Comparison of ENCODE assay signal across 10 cellular contexts in genomic region chr4:140691369-140691768, GRCh38.
DNase-seq lines count a peak whose midpoint lies in the region; ATAC-seq and TF ChIP-seq lines count a peak whose summit lies in the region.
"Had no signal": no experiment of that assay in that cellular context is flagged by ENCODE, and none has a peak within 500 bp of the region (broad histone marks: within the 10 kb centered on the region; RNA-seq: fewer than 3 reads in every experiment).

No MANE protein-coding gene starts in this region.

- H3K9ac ChIP-seq in skeletal muscle satellite cell (ENCODE audit: low read depth, low read length) (no peak overlapping the region), colonic mucosa (ENCODE audit: low read depth in 2 of 2, low read length in 2 of 2) (no peak overlapping the region)

- H3K9me3 Mint-ChIP-seq in MCF 10A (ENCODE audit: unreplicated experiment): no peaks in the 10 kb centered on the region
- no peaks in the 10 kb centered on the region for H3K9me3 Mint-ChIP-seq in stimulated activated effector memory CD8-positive, alpha-beta T cell treated with anti-CD3 and anti-CD28 coated beads, Interleukin-12 subunit alpha, Interleukin-12 subunit beta, amount 100 ng/mL, for 72 hours

- peaks cover 19% of the 10 kb centered on the region for H3K4me1 ChIP-seq in skeletal muscle satellite cell (ENCODE audit: control insufficient read depth, insufficient read depth, low read length)
- no peaks in the 10 kb centered on the region for H3K4me1 ChIP-seq in effector memory CD4-positive, alpha-beta T cell (ENCODE audit: control insufficient read depth, insufficient read depth, low read length, poor library complexity, severe bottlenecking)
- no peaks in the 10 kb centered on the region for H3K4me1 ChIP-seq in colonic mucosa

- H3K27ac ChIP-seq in effector memory CD4-positive, alpha-beta T cell (ENCODE audit: insufficient read depth, low read length, poor library complexity, severe bottlenecking): no peak overlapping the region
- H3K27ac ChIP-seq in colonic mucosa: no peak overlapping the region

- BruUV-seq in MCF 10A (replicated peaks; lab: Mats Ljungman, UMichigan): no TSS peak

- POLR2A ChIA-PET in MCF 10A (lab: Yijun Ruan, JAX): interaction anchor here (0.6 to 2.0 kb wide), 5 partner anchors 10 to 566 kb away, joined by 3 to 5 read pairs (median 3); no protein-coding TSS in a partner anchor

- H3K36me3 Mint-ChIP-seq in MCF 10A (ENCODE audit: insufficient read depth, unreplicated experiment): peaks cover 6% of the 10 kb centered on the region
- H3K36me3 Mint-ChIP-seq in stimulated activated effector memory CD8-positive, alpha-beta T cell treated with anti-CD3 and anti-CD28 coated beads, Interleukin-12 subunit alpha, Interleukin-12 subunit beta, amount 100 ng/mL, for 72 hours: no peaks in the 10 kb centered on the region

- H3K4me1 Mint-ChIP-seq in MCF 10A (ENCODE audit: insufficient read depth, unreplicated experiment): peaks cover 20% of the 10 kb centered on the region
- H3K4me1 Mint-ChIP-seq in stimulated activated effector memory CD8-positive, alpha-beta T cell treated with anti-CD3 and anti-CD28 coated beads, Interleukin-12 subunit alpha, Interleukin-12 subunit beta, amount 100 ng/mL, for 72 hours: no peaks in the 10 kb centered on the region

- no peak overlapping the region for H3K4me3 ChIP-seq in H7 (ENCODE audit: insufficient read depth, low read depth, low read length)
- H3K4me3 ChIP-seq in skeletal muscle satellite cell (ENCODE audit: low read length): no peak overlapping the region
- no peak overlapping the region for H3K4me3 ChIP-seq in effector memory CD4-positive, alpha-beta T cell (ENCODE audit: insufficient read depth, low read depth, low read length, poor library complexity, severe bottlenecking)
- H3K4me3 ChIP-seq in colonic mucosa: no peak overlapping the region

- intact Hi-C loops in MCF 10A (cut with micrococcal nuclease): no loop called here
- intact Hi-C loops in left ventricle myocardium superior (cut with micrococcal nuclease): no loop called here
- intact Hi-C loops in colonic mucosa (cut with DNase I): no loop called here

- DNase-seq in H7: peak; percentile 32
- peak; percentile 50 for DNase-seq in MCF 10A (ENCODE audit: unreplicated experiment)
- no peak for DNase-seq in left ventricle myocardium superior
- no peak for DNase-seq in effector memory CD4-positive, alpha-beta T cell
- DNase-seq in stimulated activated effector memory CD8-positive, alpha-beta T cell treated with anti-CD3 and anti-CD28 coated beads, Interleukin-12 subunit alpha, Interleukin-12 subunit beta, amount 100 ng/mL, for 72 hours (ENCODE audit: low spot score in 2 of 2): no peak
- no peak for DNase-seq in colonic mucosa
- DNase-seq: anterior cingulate cortex, DMS 273 treated with DMSO at 0.1 percent for 48 hours had no signal

- peak overlapping the region; percentile 30 for H3K4me2 ChIP-seq in skeletal muscle satellite cell (ENCODE audit: low read length)

- H3K4me3 Mint-ChIP-seq in MCF 10A (ENCODE audit: unreplicated experiment): no peak overlapping the region
- no peak overlapping the region for H3K4me3 Mint-ChIP-seq in stimulated activated effector memory CD8-positive, alpha-beta T cell treated with anti-CD3 and anti-CD28 coated beads, Interleukin-12 subunit alpha, Interleukin-12 subunit beta, amount 100 ng/mL, for 72 hours

- H3K9me3 ChIP-seq in skeletal muscle satellite cell (replicated peaks; ENCODE audit: low read length) (no peaks in the 10 kb centered on the region), colonic mucosa (no peaks in the 10 kb centered on the region)
- no peaks in the 10 kb centered on the region for H3K9me3 ChIP-seq in effector memory CD4-positive, alpha-beta T cell (ENCODE audit: control insufficient read depth, low read length)

- TF ChIP-seq CTCF in MCF 10A (IDR thresholded peaks at IDR 0.05; ENCODE audit: unreplicated experiment) (no peak), colonic mucosa (IDR thresholded peaks at IDR 0.05) (no peak)

- peak overlapping the region; percentile 64 for H3K27ac Mint-ChIP-seq in MCF 10A (ENCODE audit: low read depth, unreplicated experiment)
- H3K27ac Mint-ChIP-seq in stimulated activated effector memory CD8-positive, alpha-beta T cell treated with anti-CD3 and anti-CD28 coated beads, Interleukin-12 subunit alpha, Interleukin-12 subunit beta, amount 100 ng/mL, for 72 hours: no peak overlapping the region

- ATAC-seq in left ventricle myocardium superior: peak; percentile 86
- no peak for ATAC-seq in HG03460 (IDR thresholded peaks at IDR 0.05; ENCODE audit: unreplicated experiment)
- no peak for ATAC-seq in stimulated activated effector memory CD8-positive, alpha-beta T cell treated with anti-CD3 and anti-CD28 coated beads, Interleukin-12 subunit alpha, Interleukin-12 subunit beta, amount 100 ng/mL, for 72 hours

- H3K27me3 ChIP-seq in H7 (ENCODE audit: control insufficient read depth, insufficient read depth, low read length) (peaks cover 41% of the 10 kb centered on the region), skeletal muscle satellite cell (ENCODE audit: control insufficient read depth, insufficient read depth, low read length) (no peaks in the 10 kb centered on the region), colonic mucosa (no peaks in the 10 kb centered on the region)
- H3K27me3 ChIP-seq in effector memory CD4-positive, alpha-beta T cell (replicated peaks; ENCODE audit: control insufficient read depth, insufficient read depth, low read length, poor library complexity, severe bottlenecking): no peaks in the 10 kb centered on the region

- no peaks in the 10 kb centered on the region for H3K36me3 ChIP-seq in H7 (replicated peaks; ENCODE audit: control insufficient read depth, insufficient read depth, low read length)
- no peaks in the 10 kb centered on the region for H3K36me3 ChIP-seq in skeletal muscle satellite cell (ENCODE audit: insufficient read depth, low read length)
- no peaks in the 10 kb centered on the region for H3K36me3 ChIP-seq in effector memory CD4-positive, alpha-beta T cell (ENCODE audit: control insufficient read depth, insufficient read depth, low read length)
- H3K36me3 ChIP-seq in colonic mucosa: no peaks in the 10 kb centered on the region

- no peaks in the 10 kb centered on the region for H3K27me3 Mint-ChIP-seq in MCF 10A (ENCODE audit: insufficient read depth, unreplicated experiment)

- CTCF ChIA-PET in MCF 10A (lab: Yijun Ruan, JAX): interaction anchor here (0.6 kb wide), 1 partner anchor 26 kb away, joined by 3 read pairs; no protein-coding TSS in a partner anchor

Comparison
In these comparisons a context has a peak if more than half of its experiments do, and no peak if none do; other contexts are left out.
1. DNase-seq: peak in H7 (single experiment) and MCF 10A (single experiment); none in left ventricle myocardium superior (single experiment), effector memory CD4-positive, alpha-beta T cell (0 of 3), stimulated activated effector memory CD8-positive, alpha-beta T cell treated with anti-CD3 and anti-CD28 coated beads, Interleukin-12 subunit alpha, Interleukin-12 subunit beta, amount 100 ng/mL, for 72 hours (0 of 2) and colonic mucosa (single experiment).